9 cellular contexts compared by ENCODE assay signal in the genomic region with DNA sequence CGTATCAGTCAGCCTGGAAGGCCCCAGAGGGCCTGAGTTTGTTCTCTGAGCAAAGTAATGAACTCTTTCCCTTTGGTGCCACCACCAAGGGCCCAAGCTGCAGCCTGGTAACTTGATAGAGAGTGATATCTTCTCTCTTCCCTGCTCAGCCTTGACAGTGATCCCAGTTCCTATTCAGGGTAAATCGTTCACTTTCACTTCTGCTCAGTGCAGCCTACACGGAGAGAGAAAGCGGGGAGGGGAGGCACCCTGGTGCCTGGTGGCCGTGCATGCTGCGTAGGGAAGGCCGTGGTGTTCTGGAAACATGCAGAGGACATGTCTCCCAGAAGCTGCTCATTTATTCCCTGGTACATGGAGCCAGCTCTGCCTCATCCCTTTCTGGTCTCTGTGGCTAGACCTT. TPM values are rescaled to one million over a fixed set of nuclear protein-coding genes. Genes with fewer than 3 reads are reported as not detected.
DNase-seq lines count a peak whose midpoint lies in the region; ATAC-seq, FAIRE-seq and TF ChIP-seq lines count a peak whose summit lies in the region.
"Had no signal": no experiment of that assay in that cellular context is flagged by ENCODE, and none has a peak within 500 bp of the region (broad histone marks: within the 10 kb centered on the region; RNA-seq: fewer than 3 reads in every experiment).

No MANE protein-coding gene starts in this region.

- 52% methylated on average over 5 of the region's 7 CpGs for WGBS in HepG2 (ENCODE audit: low lambda C conversion rate)
- WGBS in esophagus squamous epithelium, 2 donors, result 51 to 81% methylated on average over 6 to 7 of the region's 7 CpGs

- H3K9me3 ChIP-seq in HepG2 (ENCODE audit: low read length) (no peaks in the 10 kb centered on the region), MG63 (no peaks in the 10 kb centered on the region), esophagus squamous epithelium (no peaks in the 10 kb centered on the region)
- no peaks in the 10 kb centered on the region for H3K9me3 ChIP-seq in CD4-positive, alpha-beta memory T cell (ENCODE audit: control insufficient read depth in 1 of 2, low read length in 2 of 2)

- H3K79me2 ChIP-seq in HepG2 (ENCODE audit: insufficient read depth, low read length), result no peaks in the 10 kb centered on the region

- TF ChIP-seq POLR2A in NB4 (IDR thresholded peaks at IDR 0.05; ENCODE audit: extremely low read depth, insufficient read length), result no peak
- no peak for TF ChIP-seq POLR2A in HepG2 (IDR thresholded peaks at IDR 0.05; ENCODE audit: insufficient read depth in 1 of 2, low read depth in 2 of 2, low read length in 2 of 2)
- no peak for TF ChIP-seq POLR2A in esophagus squamous epithelium (IDR thresholded peaks at IDR 0.05)

- H3K27me3 Mint-ChIP-seq in CD4-positive, alpha-beta memory T cell, result no peaks in the 10 kb centered on the region

- TF ChIP-seq CTCF in GM12865 (IDR thresholded peaks at IDR 0.05; ENCODE audit: insufficient read depth, low read depth, low read length, missing control alignments), result no peak
- no peak for TF ChIP-seq CTCF in NB4 (IDR thresholded peaks at IDR 0.05; ENCODE audit: low read depth, low read length)
- TF ChIP-seq CTCF in HepG2 (CRISPR knock-in tag; IDR thresholded peaks at IDR 0.05), result no peak
- TF ChIP-seq CTCF in esophagus squamous epithelium (IDR thresholded peaks at IDR 0.05), result no peak

- no peak overlapping the region for H3K27ac ChIP-seq in HepG2 (ENCODE audit: extremely low read length, insufficient read depth, low read length)
- H3K27ac ChIP-seq in CD4-positive, alpha-beta memory T cell (ENCODE audit: low read depth, low read length), result no peak overlapping the region
- H3K27ac ChIP-seq in esophagus squamous epithelium, result no peak overlapping the region

- intact Hi-C loops in HepG2 (cut with micrococcal nuclease; ENCODE audit: unreplicated experiment) (no loop called here), esophagus squamous epithelium (cut with DNase I) (no loop called here)
- intact Hi-C loops in CD4-positive, alpha-beta memory T cell (cut with micrococcal nuclease), result no loop called here

- no peaks in the 10 kb centered on the region for H4K20me1 ChIP-seq in HepG2 (ENCODE audit: insufficient read depth, low read length)

- ATAC-seq in GM21717 (IDR thresholded peaks at IDR 0.05; ENCODE audit: unreplicated experiment) (peak; percentile 74), HepG2 (peak; percentile 82)
- ATAC-seq: left colon had no signal

- in situ Hi-C loops in HepG2 (cut with HindIII; ENCODE audit: extremely low pct_ligation_motif_present, low pct_unique_long_range_greater_than_20kb), result no loop called here

- no peaks in the 10 kb centered on the region for H3K4me1 Mint-ChIP-seq in CD4-positive, alpha-beta memory T cell

- FAIRE-seq in HepG2 (lab: Jason Lieb, UNC), result no peak

- peak; percentile 71 for DNase-seq in GM12865 (ENCODE audit: low read depth)
- peak; percentile 18 for DNase-seq in NB4 (ENCODE audit: low read depth)
- DNase-seq in HepG2 (ENCODE audit: low spot score), result no peak
- no peak for DNase-seq in CD4-positive, alpha-beta memory T cell
- no peak for DNase-seq in NCI-H2171 treated with DMSO at 0.1 percent for 48 hours (lab: John Stamatoyannopoulos, UW)
- no peak for DNase-seq in MG63
- no peak for DNase-seq in esophagus squamous epithelium (lab: John Stamatoyannopoulos, UW)

- H3K9me3 Mint-ChIP-seq in CD4-positive, alpha-beta memory T cell, result no peaks in the 10 kb centered on the region

- peak overlapping the region; percentile 49 for H3K4me2 ChIP-seq in HepG2 (ENCODE audit: low read depth, low read length)

- no peak overlapping the region for H2AFZ ChIP-seq in HepG2 (ENCODE audit: low read length)

- H3K36me3 Mint-ChIP-seq in CD4-positive, alpha-beta memory T cell, result no peaks in the 10 kb centered on the region

- no TSS peak for BruUV-seq in HepG2 (replicated peaks; lab: Mats Ljungman, UMichigan)

- TF ChIP-seq EP300 in HepG2 (IDR thresholded peaks at IDR 0.05; ENCODE audit: low read depth in 2 of 2, low read length in 2 of 2) (no peak), HepG2 (CRISPR knock-in tag; IDR thresholded peaks at IDR 0.05; ENCODE audit: borderline replicate concordance) (no peak)

- peak overlapping the region; percentile 23; the same call in 1 of the 2 replicates for H3K9ac ChIP-seq in HepG2 (ENCODE audit: insufficient read depth, low read depth, low read length)

- no peak overlapping the region for H3K4me3 Mint-ChIP-seq in CD4-positive, alpha-beta memory T cell

- CTCF ChIA-PET in HepG2 (lab: Yijun Ruan, JAX; ENCODE audit: low intra/inter-chr PET ratio, low total read pairs), result no interaction called here
- CTCF ChIA-PET in CD4-positive, alpha-beta memory T cell (lab: Charles Lee; ENCODE audit: partially characterized antibody), result no interaction called here

- no peak for TF ChIP-seq RAD21 in HepG2 (CRISPR knock-in tag; IDR thresholded peaks at IDR 0.05)

- POLR2A ChIA-PET in HepG2 (lab: Yijun Ruan, JAX), result no interaction called here
- POLR2A ChIA-PET in CD4-positive, alpha-beta memory T cell (lab: Charles Lee; ENCODE audit: partially characterized antibody), result no interaction called here

- no peaks in the 10 kb centered on the region for H3K36me3 ChIP-seq in HepG2 (replicated peaks in 1 of 2; ENCODE audit: control insufficient read depth in 1 of 2, insufficient read depth in 2 of 2, low read length in 2 of 2)
- no peaks in the 10 kb centered on the region for H3K36me3 ChIP-seq in CD4-positive, alpha-beta memory T cell (ENCODE audit: insufficient read depth, low read length)
- no peaks in the 10 kb centered on the region for H3K36me3 ChIP-seq in MG63
- H3K36me3 ChIP-seq in esophagus squamous epithelium, result no peaks in the 10 kb centered on the region

- no peak overlapping the region for H3K27ac Mint-ChIP-seq in CD4-positive, alpha-beta memory T cell

- peak overlapping the region; percentile 19 for H3K4me3 ChIP-seq in GM12865 (ENCODE audit: low read depth, low read length)
- H3K4me3 ChIP-seq in NB4 (ENCODE audit: low read depth, low read length), result no peak overlapping the region
- peak overlapping the region in 2 of 3 experiments; percentile 16 to 32; a peak in 4 of 6 replicates for H3K4me3 ChIP-seq in HepG2 (replicated peaks in 1 of 3; ENCODE audit: insufficient read depth in 1 of 3, low read depth in 2 of 3, low read length in 3 of 3)
- no peak overlapping the region for H3K4me3 ChIP-seq in CD4-positive, alpha-beta memory T cell (ENCODE audit: low read length in 2 of 2)
- no peak overlapping the region for H3K4me3 ChIP-seq in MG63
- H3K4me3 ChIP-seq in esophagus squamous epithelium, result no peak overlapping the region

- no peaks in the 10 kb centered on the region; a peak in 1 of 5 replicates for H3K27me3 ChIP-seq in HepG2 (ENCODE audit: control insufficient read depth in 1 of 2, insufficient read depth in 2 of 2, low read length in 2 of 2)
- H3K27me3 ChIP-seq in CD4-positive, alpha-beta memory T cell (ENCODE audit: insufficient read depth, low read length), result no peaks in the 10 kb centered on the region
- H3K27me3 ChIP-seq in MG63, result no peaks in the 10 kb centered on the region
- no peaks in the 10 kb centered on the region for H3K27me3 ChIP-seq in esophagus squamous epithelium

- H3K4me1 ChIP-seq in HepG2 (ENCODE audit: insufficient read depth, low read length), result peaks cover 11% of the 10 kb centered on the region; the same call in 1 of the 2 replicates
- no peaks in the 10 kb centered on the region for H3K4me1 ChIP-seq in CD4-positive, alpha-beta memory T cell (ENCODE audit: insufficient read depth, low read length)
- H3K4me1 ChIP-seq in esophagus squamous epithelium, result no peaks in the 10 kb centered on the region

RNA-seq across cellular contexts. Expression of a gene that starts 54.9 kb away (rescaled TPM):
- total RNA-seq in HepG2 (2016; rRNA removed; fragmentation: Illumina TruSeq; extraction: Trizol) (16.9 and 18.8 TPM in 2 replicates), esophagus squamous epithelium (1 to 10 TPM; 1.1 to 9.2 (median 7.5) TPM)
- 10.9 and 16.9 TPM in 2 replicates for total RNA-seq in HepG2 (2016; cell fraction: cytosol; rRNA removed; fragmentation: Illumina TruSeq; extraction: Trizol; ENCODE audit: low read depth)
- total RNA-seq in HepG2 (2016; cell fraction: insoluble cytoplasmic fraction; rRNA removed; fragmentation: Illumina TruSeq; extraction: Trizol), result 15.3 and 20.4 TPM in 2 replicates
- total RNA-seq in HepG2 (2016; cell fraction: membrane; rRNA removed; fragmentation: Illumina TruSeq; extraction: Trizol), result 19.3 and 19.6 TPM in 2 replicates
- 6.5 and 8.7 TPM in 2 replicates for total RNA-seq in HepG2 (2016; cell fraction: nucleus; rRNA removed; fragmentation: Illumina TruSeq; extraction: Trizol)
- polyA plus RNA-seq in HepG2 (2011; rRNA removed), result 4.3 and 5.1 TPM in 2 replicates
- polyA plus RNA-seq in HepG2 (2011; cell fraction: cytosol; rRNA removed), result 4.9 and 6.2 TPM in 2 replicates
- polyA plus RNA-seq in HepG2 (2011; cell fraction: nucleus; rRNA removed), result 2.4 and 3.5 TPM in 2 replicates
- 6.2 and 9.4 TPM in 2 replicates for polyA plus RNA-seq in HepG2 (2012)
- 16.0 and 22.8 TPM in 2 replicates for polyA plus RNA-seq in HepG2 (2016; cell fraction: cytosol; fragmentation: Illumina TruSeq; extraction: Trizol; ENCODE audit: low read depth)
- 23.7 and 25.7 TPM in 2 replicates for polyA plus RNA-seq in HepG2 (2016; cell fraction: insoluble cytoplasmic fraction; fragmentation: Illumina TruSeq; extraction: Trizol; ENCODE audit: low read depth)
- polyA plus RNA-seq in HepG2 (2016; cell fraction: membrane; fragmentation: Illumina TruSeq; extraction: Trizol; ENCODE audit: low read depth), result 17.7 and 20.7 TPM in 2 replicates
- 8.4 and 11.9 TPM in 2 replicates for polyA plus RNA-seq in HepG2 (2016; cell fraction: nucleus; fragmentation: Illumina TruSeq; extraction: Trizol; ENCODE audit: insufficient read depth, low read depth)
- polyA minus RNA-seq in HepG2 (2011; rRNA and poly(A)+ RNA removed; ENCODE audit: low replicate concordance), result 2.9 and 4.0 TPM in 2 replicates
- 2.3 and 4.0 TPM in 2 replicates for polyA minus RNA-seq in HepG2 (2011; cell fraction: cytosol; rRNA and poly(A)+ RNA removed)
- polyA minus RNA-seq in HepG2 (2011; cell fraction: nucleus; rRNA and poly(A)+ RNA removed), result 6.1 and 6.7 TPM in 2 replicates
- 1 to 10 TPM; 2.3 to 3.2 TPM for total RNA-seq in CD4-positive, alpha-beta memory T cell
- polyA plus RNA-seq in CD4-positive, alpha-beta memory T cell, result 1 to 10 TPM; 3.8 to 4.4 TPM
- 0.53 and 0.74 TPM in 2 replicates for total RNA-seq in MG63 (2014; rRNA removed; shearing (Covaris generic); ENCODE audit: low replicate concordance)

RNA-seq across cellular contexts. Expression of a gene that starts 55.1 kb away (rescaled TPM):
- total RNA-seq in HepG2 (2016; rRNA removed; fragmentation: Illumina TruSeq; extraction: Trizol) (18.8 and 26.1 TPM in 2 replicates), esophagus squamous epithelium (10 to 100 TPM; 12.4 to 19.5 (median 17.0) TPM)
- total RNA-seq in HepG2 (2016; cell fraction: cytosol; rRNA removed; fragmentation: Illumina TruSeq; extraction: Trizol; ENCODE audit: low read depth), result 6.3 and 9.1 TPM in 2 replicates
- total RNA-seq in HepG2 (2016; cell fraction: insoluble cytoplasmic fraction; rRNA removed; fragmentation: Illumina TruSeq; extraction: Trizol), result 21.7 and 22.2 TPM in 2 replicates
- 12.0 and 13.5 TPM in 2 replicates for total RNA-seq in HepG2 (2016; cell fraction: membrane; rRNA removed; fragmentation: Illumina TruSeq; extraction: Trizol)
- total RNA-seq in HepG2 (2016; cell fraction: nucleus; rRNA removed; fragmentation: Illumina TruSeq; extraction: Trizol), result 13.5 and 13.9 TPM in 2 replicates
- polyA plus RNA-seq in HepG2 (2011; rRNA removed), result 14.0 and 17.5 TPM in 2 replicates
- polyA plus RNA-seq in HepG2 (2011; cell fraction: cytosol; rRNA removed), result 18.8 and 22.7 TPM in 2 replicates
- polyA plus RNA-seq in HepG2 (2011; cell fraction: nucleus; rRNA removed), result 19.3 and 24.7 TPM in 2 replicates
- 13.6 and 13.8 TPM in 2 replicates for polyA plus RNA-seq in HepG2 (2012)
- polyA plus RNA-seq in HepG2 (2016; cell fraction: cytosol; fragmentation: Illumina TruSeq; extraction: Trizol; ENCODE audit: low read depth), result 14.1 and 15.0 TPM in 2 replicates
- 18.9 and 19.2 TPM in 2 replicates for polyA plus RNA-seq in HepG2 (2016; cell fraction: insoluble cytoplasmic fraction; fragmentation: Illumina TruSeq; extraction: Trizol; ENCODE audit: low read depth)
- 15.0 and 19.1 TPM in 2 replicates for polyA plus RNA-seq in HepG2 (2016; cell fraction: membrane; fragmentation: Illumina TruSeq; extraction: Trizol; ENCODE audit: low read depth)
- polyA plus RNA-seq in HepG2 (2016; cell fraction: nucleus; fragmentation: Illumina TruSeq; extraction: Trizol; ENCODE audit: insufficient read depth, low read depth), result 24.2 and 25.9 TPM in 2 replicates
- polyA minus RNA-seq in HepG2 (2011; rRNA and poly(A)+ RNA removed; ENCODE audit: low replicate concordance), result 38.2 and 46.2 TPM in 2 replicates
- polyA minus RNA-seq in HepG2 (2011; cell fraction: cytosol; rRNA and poly(A)+ RNA removed), result 6.6 and 13.3 TPM in 2 replicates
- 15.7 and 24.3 TPM in 2 replicates for polyA minus RNA-seq in HepG2 (2011; cell fraction: nucleus; rRNA and poly(A)+ RNA removed)
- 10 to 100 TPM; 21.8 to 26.7 TPM for total RNA-seq in CD4-positive, alpha-beta memory T cell
- polyA plus RNA-seq in CD4-positive, alpha-beta memory T cell, result 10 to 100 TPM; 17.0 to 19.8 TPM
- total RNA-seq in MG63 (2014; rRNA removed; shearing (Covaris generic); ENCODE audit: low replicate concordance), result 21.0 and 30.4 TPM in 2 replicates

Comparison
In these comparisons a context has a peak if more than half of its experiments do, and no peak if none do; other contexts are left out.
1. DNase-seq: peak in GM12865 (single experiment) and NB4 (single experiment); none in HepG2 (single experiment), CD4-positive, alpha-beta memory T cell (0 of 5), NCI-H2171 treated with DMSO at 0.1 percent for 48 hours (single experiment), MG63 (single experiment) and esophagus squamous epithelium (single experiment).
2. H3K4me3 ChIP-seq: peak in GM12865 (single experiment) and HepG2 (2 of 3); none in NB4 (single experiment), CD4-positive, alpha-beta memory T cell (0 of 2), MG63 (single experiment) and esophagus squamous epithelium (0 of 4).